In genomic region chr16:50326835-50327465, GRCh38 we compare ENCODE assay signal across 1 cellular context.
TF ChIP-seq lines count a peak whose summit lies in the region.

No MANE protein-coding gene starts in this region.

TF ChIP-seq in GM23338, 12 proteins besides CTCF, POLR2A, EP300 and RAD21 (continued from another document):
- TF ChIP-seq REST (IDR thresholded peaks at IDR 0.05; ENCODE audit: unreplicated experiment), result no peak
TF ChIP-seq in GM23338: peak in this region for 0.
